9 cellular contexts compared by ENCODE assay signal in the genomic region with DNA sequence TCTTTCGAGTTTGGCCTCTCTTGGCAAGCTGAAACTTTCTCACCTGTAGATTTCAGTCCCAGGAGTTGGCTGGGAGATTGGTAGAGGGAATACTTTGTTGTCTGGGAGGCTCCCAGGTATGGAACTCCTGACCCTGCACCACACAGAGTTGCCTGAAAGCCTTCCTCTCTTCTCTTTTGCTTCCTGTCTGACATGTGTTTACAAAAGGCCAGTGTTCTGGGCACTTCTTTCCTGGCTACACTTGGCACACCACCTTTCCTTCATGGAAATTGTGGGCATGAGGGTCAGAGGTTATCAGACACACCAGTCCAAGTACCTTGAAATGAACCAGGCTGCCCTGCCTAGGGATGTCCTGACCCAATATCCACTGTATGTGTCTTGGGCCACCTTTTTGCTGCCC.
"Had no signal": no experiment of that assay in that cellular context is flagged by ENCODE, and none has a peak within 500 bp of the region (broad histone marks: within the 10 kb centered on the region; RNA-seq: fewer than 3 reads in every experiment).

No MANE protein-coding gene starts in this region.

- DNase-seq: GM23248, GOT3, H7, HFFc6, IMR-90, KG1 had no signal

- H3K4me3 ChIP-seq: GM23248, HAP-1, K562 had no signal

- ATAC-seq: HCT116, K562 had no signal

- H3K4me3 Mint-ChIP-seq: HFFc6 had no signal

- H3K4me1 ChIP-seq: HAP-1 had no signal

- H3K36me3 ChIP-seq: HAP-1 had no signal

- H3K27ac Mint-ChIP-seq: HFFc6 had no signal

- H3K9ac ChIP-seq: GM23248 had no signal

- H3K27ac ChIP-seq: GM23248 had no signal

- H3K9me3 Mint-ChIP-seq: HFFc6 had no signal

- H3K9me3 ChIP-seq: HAP-1 had no signal
